Comparison of ENCODE assay signal across 25 cellular contexts in genomic region chr15:25900426-25900825, GRCh38. TPM values are rescaled to one million over a fixed set of nuclear protein-coding genes. Genes with fewer than 3 reads are reported as not detected.
"Had no signal": no experiment of that assay in that cellular context is flagged by ENCODE, and none has a peak within 500 bp of the region (broad histone marks: within the 10 kb centered on the region; RNA-seq: fewer than 3 reads in every experiment).

No MANE protein-coding gene starts in this region.

- H3K9me3 Mint-ChIP-seq: activated naive CD4-positive, alpha-beta T cell treated with anti-CD3 and anti-CD28 coated beads, Interleukin-2, amount 50 U/mL, for 24 hours; activated T-helper 1 cell treated with anti-CD3 and anti-CD28 coated beads, Interleukin-12 subunit alpha, Interleukin-12 subunit beta, Interleukin-2, Interleukin-4 antibody, amounts not matched to agents 30 ng/mL and 10 ng/mL and 1 ng/mL, durations not matched to agents 14 hours and 24 hours and 36 hours; central memory CD8-positive, alpha-beta T cell; endodermal cell; natural killer cell treated with Interleukin-12 subunit alpha and Interleukin-12 subunit beta and Interleukin-15 and Interleukin-18, amount 100 ng/mL, for 72 hours; T-cell; T-helper 2 cell treated with Interferon-gamma antibody and Interleukin-4, amounts not matched to agents 5 μg/mL and 100 μg/mL, for 36 hours; type B pancreatic cell had no signal

- H3K27ac ChIP-seq: breast epithelium, dorsolateral prefrontal cortex, epithelial cell of prostate, left lung, neutrophil, spleen, thoracic aorta, vagina, VCaP had no signal

- ATAC-seq: activated CD4-positive, CD25-positive, alpha-beta regulatory T cell treated with anti-CD3 and anti-CD28 coated beads, Interleukin-2, amount 50 U/mL, for 24 hours; activated CD8-positive, alpha-beta T cell treated with anti-CD3 and anti-CD28 coated beads, Interleukin-2, amount 10 ng/mL, durations not matched to agents 7 days and 5 days; left lung; natural killer cell treated with Interleukin-12 subunit alpha and Interleukin-12 subunit beta and Interleukin-15 and Interleukin-18, amount 100 ng/mL, for 72 hours; T-cell had no signal

- H3K4me1 ChIP-seq: breast epithelium, spleen, vagina had no signal

- H3K27ac Mint-ChIP-seq: activated CD8-positive, alpha-beta T cell treated with anti-CD3 and anti-CD28 coated beads, Interleukin-2, amount 10 ng/mL, durations not matched to agents 7 days and 5 days; activated naive CD4-positive, alpha-beta T cell treated with anti-CD3 and anti-CD28 coated beads, Interleukin-2, amount 50 U/mL, for 24 hours; activated T-helper 1 cell treated with anti-CD3 and anti-CD28 coated beads, Interleukin-12 subunit alpha, Interleukin-12 subunit beta, Interleukin-2, Interleukin-4 antibody, amounts not matched to agents 30 ng/mL and 10 ng/mL and 1 ng/mL, durations not matched to agents 14 hours and 24 hours and 36 hours; endodermal cell; T-cell; T-helper 2 cell treated with Interferon-gamma antibody and Interleukin-4, amounts not matched to agents 5 μg/mL and 100 μg/mL, for 36 hours; type B pancreatic cell had no signal

- DNase-seq: activated CD4-positive, alpha-beta T cell treated with anti-CD3 and anti-CD28 coated beads, Interleukin-2, amount 50 U/mL, for 1 hour; activated CD8-positive, alpha-beta T cell treated with anti-CD3 and anti-CD28 coated beads, Interleukin-2, amount 10 ng/mL, durations not matched to agents 7 days and 5 days; activated gamma-delta T cell; dorsolateral prefrontal cortex; endodermal cell; hippocampal formation; left lung; spleen; stimulated activated CD4-positive, alpha-beta T cell treated with anti-CD3 and anti-CD28 coated beads, Interleukin-4, amount 100 ng/mL, for 1 hour; stimulated activated naive CD4-positive, alpha-beta T cell; T-cell had no signal

- H3K27me3 Mint-ChIP-seq: activated naive CD4-positive, alpha-beta T cell treated with anti-CD3 and anti-CD28 coated beads, Interleukin-2, amount 50 U/mL, for 24 hours; central memory CD8-positive, alpha-beta T cell; natural killer cell treated with Interleukin-12 subunit alpha and Interleukin-12 subunit beta and Interleukin-15 and Interleukin-18, amount 100 ng/mL, for 72 hours; type B pancreatic cell had no signal

- H3K27me3 ChIP-seq: breast epithelium, dorsolateral prefrontal cortex, left lung, neutrophil, spleen, vagina had no signal

- H3K9me3 ChIP-seq: breast epithelium, left lung, neutrophil, spleen, thoracic aorta, vagina had no signal

- H3K4me3 Mint-ChIP-seq: activated CD8-positive, alpha-beta T cell treated with anti-CD3 and anti-CD28 coated beads, Interleukin-2, amount 10 ng/mL, durations not matched to agents 7 days and 5 days; activated naive CD4-positive, alpha-beta T cell treated with anti-CD3 and anti-CD28 coated beads, Interleukin-2, amount 50 U/mL, for 24 hours; activated T-helper 1 cell treated with anti-CD3 and anti-CD28 coated beads, Interleukin-12 subunit alpha, Interleukin-12 subunit beta, Interleukin-2, Interleukin-4 antibody, amounts not matched to agents 30 ng/mL and 10 ng/mL and 1 ng/mL, durations not matched to agents 14 hours and 24 hours and 36 hours; central memory CD8-positive, alpha-beta T cell; endodermal cell; natural killer cell treated with Interleukin-12 subunit alpha and Interleukin-12 subunit beta and Interleukin-15 and Interleukin-18, amount 100 ng/mL, for 72 hours; T-cell; T-helper 2 cell treated with Interferon-gamma antibody and Interleukin-4, amounts not matched to agents 5 μg/mL and 100 μg/mL, for 36 hours; type B pancreatic cell had no signal

- H3K4me3 ChIP-seq: breast epithelium, dorsolateral prefrontal cortex, left lung, spleen, thoracic aorta, vagina had no signal

- H3K36me3 Mint-ChIP-seq: activated naive CD4-positive, alpha-beta T cell treated with anti-CD3 and anti-CD28 coated beads, Interleukin-2, amount 50 U/mL, for 24 hours; natural killer cell treated with Interleukin-12 subunit alpha and Interleukin-12 subunit beta and Interleukin-15 and Interleukin-18, amount 100 ng/mL, for 72 hours; T-cell; type B pancreatic cell had no signal

- H3K36me3 ChIP-seq: breast epithelium, left lung, neutrophil, spleen, thoracic aorta, vagina had no signal

RNA-seq across cellular contexts. Expression of gene ATP10A, which starts 37.3 kb away (rescaled TPM):
- total RNA-seq: lung microvascular endothelial cell had no signal
